In genomic region chr6:47112311-47112710, GRCh38 we compare ENCODE assay signal across 18 cellular contexts.
DNase-seq lines count a peak whose midpoint lies in the region; FAIRE-seq and TF ChIP-seq lines count a peak whose summit lies in the region.
"Had no signal": no experiment of that assay in that cellular context is flagged by ENCODE, and none has a peak within 500 bp of the region (broad histone marks: within the 10 kb centered on the region; RNA-seq: fewer than 3 reads in every experiment).

No MANE protein-coding gene starts in this region.

- no peak for TF ChIP-seq CTCF in Caco-2 (IDR thresholded peaks at IDR 0.05; ENCODE audit: insufficient read depth in 1 of 2, low read depth in 1 of 2, low read length in 1 of 2, severe bottlenecking in 1 of 2, unreplicated experiment in 1 of 2)
- no peak for TF ChIP-seq CTCF in astrocyte (IDR thresholded peaks at IDR 0.05; ENCODE audit: insufficient read depth, low read depth, low read length)

- no peak for FAIRE-seq in astrocyte (lab: Jason Lieb, UNC)
- FAIRE-seq: G401.6 had no signal

- H3K27ac Mint-ChIP-seq in Caco-2 (ENCODE audit: unreplicated experiment) (peak overlapping the region; percentile 68), astrocyte (ENCODE audit: unreplicated experiment) (peak overlapping the region; percentile 98)

- no TSS peak for BruUV-seq in Caco-2 (replicated peaks; lab: Mats Ljungman, UMichigan)

- no peaks in the 10 kb centered on the region for H4K20me1 ChIP-seq in Karpas-422 (ENCODE audit: insufficient read depth, low read depth, low read length)
- H4K20me1 ChIP-seq in astrocyte (ENCODE audit: insufficient read depth, low read length), result no peaks in the 10 kb centered on the region

- no peaks in the 10 kb centered on the region for H3K36me3 ChIP-seq in Caco-2 (ENCODE audit: control insufficient read depth, insufficient read depth, low read length)
- no peaks in the 10 kb centered on the region for H3K36me3 ChIP-seq in Karpas-422 (ENCODE audit: insufficient read depth, low read length)
- H3K36me3 ChIP-seq in astrocyte (ENCODE audit: insufficient read depth, low read length), result no peaks in the 10 kb centered on the region
- no peaks in the 10 kb centered on the region for H3K36me3 ChIP-seq in mesodermal cell (ENCODE audit: control insufficient read depth, insufficient read depth, low read length)

- H3K4me1 ChIP-seq in Caco-2, result peaks cover 65% of the 10 kb centered on the region
- no peaks in the 10 kb centered on the region for H3K4me1 ChIP-seq in Karpas-422 (ENCODE audit: low read length)
- H3K4me1 ChIP-seq in astrocyte (ENCODE audit: insufficient read depth, low read length), result peaks cover 4% of the 10 kb centered on the region
- peaks cover 65% of the 10 kb centered on the region for H3K4me1 ChIP-seq in mesodermal cell (ENCODE audit: control insufficient read depth, insufficient read depth, low read length, poor library complexity, severe bottlenecking)

- H2AFZ ChIP-seq in Karpas-422 (ENCODE audit: low read length), result no peak overlapping the region
- no peak overlapping the region for H2AFZ ChIP-seq in astrocyte (ENCODE audit: low read depth, low read length)

- intact Hi-C loops in Caco-2 (cut with micrococcal nuclease; ENCODE audit: unreplicated experiment), result no loop called here

- H3K79me2 ChIP-seq in Karpas-422 (ENCODE audit: low read length) (no peaks in the 10 kb centered on the region), astrocyte (ENCODE audit: insufficient read depth, low read length) (no peaks in the 10 kb centered on the region)

- H3K9me2 ChIP-seq in Karpas-422 (replicated peaks; ENCODE audit: insufficient read depth, low read length), result no peaks in the 10 kb centered on the region

- DNase-seq in Caco-2 (no peak), Karpas-422 (peak; percentile 19), astrocyte (ENCODE audit: low read depth) (no peak), AG08395 (ENCODE audit: low spot score) (no peak), NCI-H2171 (lab: John Stamatoyannopoulos, UW) (no peak), GOT3 (lab: John Stamatoyannopoulos, UW) (no peak), NCI-H526 treated with DMSO at 0.1 percent for 48 hours (lab: John Stamatoyannopoulos, UW) (no peak)
- DNase-seq: DMS 273 treated with DMSO at 0.1 percent for 48 hours, NCI-H187, NCI-H2107, NCI-H345, NCI-H526, SIG-M5, T-helper 1 cell had no signal

- H3K4me3 Mint-ChIP-seq in Caco-2 (ENCODE audit: unreplicated experiment) (peak overlapping the region; percentile 36), astrocyte (ENCODE audit: unreplicated experiment) (no peak overlapping the region)
- H3K4me3 Mint-ChIP-seq: CD14-positive monocyte had no signal

- H3K4me2 ChIP-seq in Karpas-422 (ENCODE audit: low read depth, low read length, poor library complexity, severe bottlenecking) (no peak overlapping the region), astrocyte (ENCODE audit: low read length) (peak overlapping the region; percentile 2)

- no peak overlapping the region for H3K27ac ChIP-seq in Karpas-422 (ENCODE audit: low read length)
- no peak overlapping the region for H3K27ac ChIP-seq in astrocyte (ENCODE audit: low read depth, low read length)
- H3K27ac ChIP-seq in mesodermal cell (ENCODE audit: low read depth, low read length, severe bottlenecking), result peak overlapping the region; percentile 52

- no peaks in the 10 kb centered on the region for H3K9me3 Mint-ChIP-seq in Caco-2 (ENCODE audit: unreplicated experiment)
- no peaks in the 10 kb centered on the region for H3K9me3 Mint-ChIP-seq in astrocyte (ENCODE audit: unreplicated experiment)
- H3K9me3 Mint-ChIP-seq: CD14-positive monocyte had no signal

- no peaks in the 10 kb centered on the region for H3K27me3 ChIP-seq in Caco-2 (replicated peaks; ENCODE audit: control insufficient read depth, insufficient read depth, low read length)
- no peaks in the 10 kb centered on the region for H3K27me3 ChIP-seq in Karpas-422 (ENCODE audit: low read length)
- H3K27me3 ChIP-seq in astrocyte (ENCODE audit: insufficient read depth, low read length), result no peaks in the 10 kb centered on the region

- WGBS in mesodermal cell (ENCODE audit: insufficient coverage in 2 of 2), 2 experiments, result no CpG with 5 or more reads among the region's 1 CpG

- no peak overlapping the region for H3K9ac ChIP-seq in Karpas-422 (ENCODE audit: low read length)
- H3K9ac ChIP-seq in astrocyte (ENCODE audit: low read length), result no peak overlapping the region

- H3K4me3 ChIP-seq in Caco-2 (ENCODE audit: low read depth, low read length) (no peak overlapping the region), Karpas-422 (ENCODE audit: low read length) (no peak overlapping the region), astrocyte (ENCODE audit: insufficient read depth, low read depth, low read length) (no peak overlapping the region), mesodermal cell (ENCODE audit: extremely low read depth, insufficient read depth, low read length, poor library complexity, severe bottlenecking) (no peak overlapping the region)
- H3K4me3 ChIP-seq: K562 had no signal

- CTCF ChIA-PET in Caco-2 (lab: Charles Lee), result no interaction called here

- H3K36me3 Mint-ChIP-seq in Caco-2 (ENCODE audit: insufficient read depth, unreplicated experiment), result peaks cover 5% of the 10 kb centered on the region
- H3K36me3 Mint-ChIP-seq in astrocyte (ENCODE audit: low read depth, unreplicated experiment), result no peaks in the 10 kb centered on the region
- H3K36me3 Mint-ChIP-seq: CD14-positive monocyte had no signal

- H3K9me3 ChIP-seq in Caco-2, result no peaks in the 10 kb centered on the region
- no peaks in the 10 kb centered on the region for H3K9me3 ChIP-seq in Karpas-422 (ENCODE audit: low read length)
- H3K9me3 ChIP-seq in astrocyte (ENCODE audit: insufficient read depth, low read depth, low read length), result no peaks in the 10 kb centered on the region
- no peaks in the 10 kb centered on the region for H3K9me3 ChIP-seq in mesodermal cell (ENCODE audit: control insufficient read depth, low read length)

- POLR2A ChIA-PET in Caco-2 (lab: Charles Lee), result interaction anchor here (0.5 to 0.7 kb wide), 2 partner anchors 86 to 365 kb away, joined by 3 to 5 read pairs; no protein-coding TSS in a partner anchor

- H3K4me1 Mint-ChIP-seq in Caco-2 (ENCODE audit: low read depth, unreplicated experiment) (peaks cover 32% of the 10 kb centered on the region), astrocyte (ENCODE audit: low read depth, unreplicated experiment) (peaks cover 53% of the 10 kb centered on the region)

- H3K27me3 Mint-ChIP-seq in Caco-2 (ENCODE audit: insufficient read depth, unreplicated experiment), result no peaks in the 10 kb centered on the region
- no peaks in the 10 kb centered on the region for H3K27me3 Mint-ChIP-seq in astrocyte (ENCODE audit: low read depth, unreplicated experiment)
